Comparison of ENCODE assay signal across 16 cellular contexts in the genomic region with DNA sequence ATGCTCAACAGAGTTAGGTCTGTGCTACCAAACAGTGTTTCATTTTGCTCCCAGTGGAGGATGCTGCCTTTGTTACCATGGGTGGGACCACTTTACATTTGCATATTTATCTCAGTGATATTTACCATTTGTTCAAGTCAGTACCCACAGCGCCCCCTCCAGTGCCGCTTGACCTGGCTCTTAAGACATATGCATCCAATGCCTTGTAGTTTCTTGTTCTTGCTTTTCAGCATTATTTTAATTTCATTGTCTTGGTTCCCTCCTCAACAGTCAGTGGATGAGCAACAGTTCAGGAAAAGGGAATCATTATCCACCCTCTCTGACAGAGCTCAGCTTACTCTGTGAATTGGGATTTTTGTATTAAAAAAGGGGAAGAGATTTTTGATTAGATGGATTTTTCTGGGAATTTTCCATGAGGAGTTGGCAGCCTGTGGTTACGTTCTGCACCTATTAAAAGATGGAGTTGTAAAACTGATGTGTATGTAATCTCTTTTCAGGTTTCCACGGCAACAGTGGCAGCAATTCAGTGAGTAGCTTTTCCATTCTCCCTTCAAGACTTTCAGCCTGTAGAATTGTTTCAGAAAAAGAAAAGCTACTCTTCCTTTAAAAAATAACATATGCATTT.
DNase-seq lines count a peak whose midpoint lies in the region; TF ChIP-seq lines count a peak whose summit lies in the region.
"Had no signal": no experiment of that assay in that cellular context is flagged by ENCODE, and none has a peak within 500 bp of the region (broad histone marks: within the 10 kb centered on the region; RNA-seq: fewer than 3 reads in every experiment).

No MANE protein-coding gene starts in this region.

- WGBS in mesendoderm (ENCODE audit: extremely low coverage, insufficient coverage, low lambda C conversion rate): no CpG with 5 or more reads among the region's 4 CpGs

- no peaks in the 10 kb centered on the region for H3K4me1 ChIP-seq in mesendoderm (ENCODE audit: control insufficient read depth, low read depth, low read length)
- H3K4me1 ChIP-seq: lower lobe of right lung, prostate gland had no signal

- H3K27me3 ChIP-seq in mesendoderm (ENCODE audit: insufficient read depth, low read length, poor library complexity): no peaks in the 10 kb centered on the region

- no peak overlapping the region for H3K18ac ChIP-seq in mesendoderm (ENCODE audit: low read length)

- H3K4me3 ChIP-seq in mesendoderm (ENCODE audit: low read length): no peak overlapping the region
- no peak overlapping the region for H3K4me3 ChIP-seq in foreskin fibroblast (ENCODE audit: low read depth in 1 of 2, low read length in 2 of 2)
- H3K4me3 ChIP-seq: lower lobe of right lung, prostate gland had no signal

- no peak overlapping the region for H4K5ac ChIP-seq in mesendoderm (ENCODE audit: low read length)

- no peak overlapping the region for H3K56ac ChIP-seq in mesendoderm (ENCODE audit: low read length)

- no peak overlapping the region for H2AK5ac ChIP-seq in mesendoderm (ENCODE audit: low read length)

- H3K23ac ChIP-seq in mesendoderm (ENCODE audit: low read length): no peak overlapping the region

- H2BK15ac ChIP-seq in mesendoderm (replicated peaks; ENCODE audit: low read depth): no peak overlapping the region

- peak overlapping the region; percentile 65 for H4K8ac ChIP-seq in mesendoderm (ENCODE audit: low read depth, low read length)

- H2BK120ac ChIP-seq in mesendoderm (ENCODE audit: low read depth, low read length): no peak overlapping the region

- no peaks in the 10 kb centered on the region for H3K79me1 ChIP-seq in mesendoderm (ENCODE audit: low read length)

- no peak overlapping the region for H3K4me2 ChIP-seq in mesendoderm (ENCODE audit: low read length)

- no peak overlapping the region for H2BK5ac ChIP-seq in mesendoderm (ENCODE audit: low read length)

- no peak overlapping the region for H3K4ac ChIP-seq in mesendoderm (ENCODE audit: low read depth, low read length)

- no peak for TF ChIP-seq CTCF in foreskin fibroblast (IDR thresholded peaks at IDR 0.05; ENCODE audit: low read depth, low read length)

- DNase-seq in ELR (ENCODE audit: low read depth) (peak; percentile 10), NCI-H1105 (lab: John Stamatoyannopoulos, UW) (peak; percentile 0), astrocyte of the hippocampus (ENCODE audit: low read depth, low spot score) (peak; percentile 31), mesendoderm (peak; percentile 72), GDM1 (lab: John Stamatoyannopoulos, UW) (no peak), GM03348 (ENCODE audit: low spot score) (no peak), foreskin fibroblast (no peak), OCI-M1 (lab: John Stamatoyannopoulos, UW) (no peak)
- DNase-seq: activated T-cell treated with anti-CD3 and anti-CD28 coated beads for 4 hours; effector memory CD4-positive, alpha-beta T cell; lower lobe of right lung; NCI-H187; stimulated activated CD4-positive, alpha-beta T cell treated with anti-CD3 and anti-CD28 coated beads, Interleukin-4, amount 100 ng/mL, for 1 hour; stimulated activated naive CD8-positive, alpha-beta T cell treated with anti-CD3 and anti-CD28 coated beads, Interleukin-15, amount 100 ng/mL, for 72 hours had no signal

- H3K9ac ChIP-seq in mesendoderm (ENCODE audit: low read length): no peak overlapping the region

- no peaks in the 10 kb centered on the region for H3K79me2 ChIP-seq in mesendoderm (ENCODE audit: control insufficient read depth, insufficient read depth, low read length)

- H3K27ac ChIP-seq in mesendoderm (ENCODE audit: low read depth, low read length): no peak overlapping the region
- H3K27ac ChIP-seq: lower lobe of right lung, prostate gland, RWPE1 had no signal

- H3K36me3 ChIP-seq in mesendoderm (ENCODE audit: control insufficient read depth, insufficient read depth, low read length): no peaks in the 10 kb centered on the region
- H3K36me3 ChIP-seq: lower lobe of right lung, prostate gland had no signal

Comparison
In these comparisons a context has a peak if more than half of its experiments do, and no peak if none do; other contexts are left out.
1. DNase-seq: peak in ELR (single experiment), NCI-H1105 (single experiment), astrocyte of the hippocampus (single experiment) and mesendoderm (single experiment); none in GDM1 (single experiment), GM03348 (single experiment), foreskin fibroblast (0 of 2) and OCI-M1 (single experiment).